In the genomic region with DNA sequence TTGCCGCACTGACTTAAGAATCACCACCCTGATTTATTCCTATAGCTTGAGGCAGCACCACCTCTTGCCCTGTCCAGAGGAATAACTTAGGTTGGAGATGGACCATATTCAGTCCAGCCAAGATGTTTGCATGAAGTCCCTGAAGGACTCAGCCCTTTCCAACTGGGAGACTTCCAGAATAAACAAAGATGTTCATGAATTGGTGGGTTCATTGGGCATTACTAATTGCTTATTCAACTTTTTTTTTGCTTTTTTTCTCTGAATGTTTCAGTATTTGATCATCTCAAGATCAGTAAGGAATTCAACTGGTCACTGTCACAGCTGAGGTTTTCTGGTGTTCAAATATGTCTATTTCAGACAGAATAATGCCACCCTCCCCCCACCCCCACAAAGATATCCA, we compare ENCODE assay signal across 21 cellular contexts.
DNase-seq lines count a peak whose midpoint lies in the region; ATAC-seq, FAIRE-seq and TF ChIP-seq lines count a peak whose summit lies in the region.
"Had no signal": no experiment of that assay in that cellular context is flagged by ENCODE, and none has a peak within 500 bp of the region (broad histone marks: within the 10 kb centered on the region; RNA-seq: fewer than 3 reads in every experiment).

No MANE protein-coding gene starts in this region.

- CTCF ChIA-PET in IMR-90 (lab: Yijun Ruan, JAX): no interaction called here

- DNase-seq in AG20443 (ENCODE audit: low spot score) (peak; percentile 39), IMR-90 (peak; percentile 84), brain microvascular endothelial cell (peak; percentile 76), hepatic stellate cell (ENCODE audit: low spot score) (peak; percentile 26), pancreas (no peak), NCI-H1417 (lab: John Stamatoyannopoulos, UW) (no peak)
- DNase-seq in T-helper 2 cell treated with Interferon-gamma antibody and Interleukin-4, amounts not matched to agents 5 μg/mL and 100 μg/mL, for 36 hours (ENCODE audit: low spot score): no peak
- DNase-seq: activated CD4-positive, alpha-beta T cell treated with anti-CD3 and anti-CD28 coated beads for 1 hour; activated CD8-positive, alpha-beta memory T cell treated with anti-CD3 and anti-CD28 coated beads for 24 hours; activated T-cell treated with anti-CD3 and anti-CD28 coated beads, Interleukin-2, amount 50 U/mL, for 72 hours; CD8-positive, alpha-beta memory T cell; DMS79 treated with DMSO at 0.1 percent for 48 hours; right cardiac atrium; stimulated activated naive B cell treated with anti-CD40 and anti-IgM and Interleukin-4, amounts not matched to agents 10 μg/mL and 1 μg/mL and 100 μg/mL, for 72 hours; tibial artery had no signal

- TF ChIP-seq RAD21 in IMR-90 (IDR thresholded peaks at IDR 0.05; ENCODE audit: low read length): peak; percentile 1; the same call in 1 of the 2 replicates

- BruUV-seq in IMR-90 (replicated peaks; lab: Mats Ljungman, UMichigan): no TSS peak

- dilution Hi-C loops in IMR-90 (cut with HindIII; ENCODE audit: low sequenced_read_pairs, unreplicated experiment): no loop called here

- no peaks in the 10 kb centered on the region for H4K20me1 ChIP-seq in IMR-90 (ENCODE audit: insufficient read depth, low read length)

- H2AK9ac ChIP-seq in IMR-90 (replicated peaks; ENCODE audit: low read depth, low read length, poor library complexity): no peak overlapping the region

- H3K27ac ChIP-seq in IMR-90 (ENCODE audit: insufficient read depth, low read length): no peak overlapping the region; the same call in 1 of the 2 replicates
- H3K27ac ChIP-seq in brain microvascular endothelial cell: peak overlapping the region; percentile 73
- no peak overlapping the region for H3K27ac ChIP-seq in pancreas
- H3K27ac ChIP-seq: tibial artery had no signal

- H3K36me3 ChIP-seq in IMR-90 (ENCODE audit: control insufficient read depth, insufficient read depth, low read length): no peaks in the 10 kb centered on the region
- no peaks in the 10 kb centered on the region for H3K36me3 ChIP-seq in brain microvascular endothelial cell (replicated peaks)
- H3K36me3 ChIP-seq in pancreas: no peaks in the 10 kb centered on the region
- H3K36me3 ChIP-seq: tibial artery had no signal

- in situ Hi-C loops in IMR-90 (cut with MboI; ENCODE audit: low sequenced_read_pairs) (no loop called here), brain microvascular endothelial cell (cut with HindIII; ENCODE audit: low pct_ligation_motif_present, low sequenced_read_pairs) (no loop called here)

- FAIRE-seq in pancreas (lab: Jason Lieb, UNC): no peak
- FAIRE-seq: bronchial epithelial cell, GM18507 had no signal

- no peak overlapping the region for H3K9ac ChIP-seq in IMR-90 (ENCODE audit: low read depth, low read length)

- H2BK20ac ChIP-seq in IMR-90 (ENCODE audit: low read depth, low read length): peak overlapping the region; percentile 95; the same call in 1 of the 2 replicates

- no peak overlapping the region for H3K4me2 ChIP-seq in IMR-90 (ENCODE audit: low read depth, low read length)
- H3K4me2 ChIP-seq: GM23338 had no signal

- peaks cover 3% of the 10 kb centered on the region for H3K27me3 Mint-ChIP-seq in T-helper 2 cell treated with Interferon-gamma antibody and Interleukin-4, amounts not matched to agents 5 μg/mL and 100 μg/mL, for 36 hours (ENCODE audit: low read depth)
- H3K27me3 Mint-ChIP-seq: stimulated activated naive B cell treated with anti-CD40 and anti-IgM and Interleukin-4, amounts not matched to agents 10 μg/mL and 1 μg/mL and 100 μg/mL, for 72 hours had no signal

- intact Hi-C loops in IMR-90 (cut with micrococcal nuclease) (loop anchor here (10.0 kb wide), 1 partner anchor 391 kb away; no protein-coding TSS in a partner anchor), pancreas (cut with DNase I) (no loop called here)

- H3K4me1 ChIP-seq in IMR-90 (ENCODE audit: control insufficient read depth, insufficient read depth, low read length) (peaks cover 20% of the 10 kb centered on the region), pancreas (no peaks in the 10 kb centered on the region)
- H3K4me1 ChIP-seq: tibial artery had no signal

- no peak for TF ChIP-seq POLR2A in IMR-90 (IDR thresholded peaks at IDR 0.05; ENCODE audit: low read depth, low read length)

- no peaks in the 10 kb centered on the region for H3K36me3 Mint-ChIP-seq in T-helper 2 cell treated with Interferon-gamma antibody and Interleukin-4, amounts not matched to agents 5 μg/mL and 100 μg/mL, for 36 hours (ENCODE audit: low read depth)
- H3K36me3 Mint-ChIP-seq: activated naive CD4-positive, alpha-beta T cell treated with anti-CD3 and anti-CD28 coated beads, Interleukin-2, amount 50 U/mL, for 72 hours; CD8-positive, alpha-beta memory T cell; stimulated activated naive B cell treated with anti-CD40 and anti-IgM and Interleukin-4, amounts not matched to agents 10 μg/mL and 1 μg/mL and 100 μg/mL, for 72 hours had no signal

- no peak overlapping the region for H3K18ac ChIP-seq in IMR-90 (ENCODE audit: low read depth, low read length)

- no peak overlapping the region for H3K56ac ChIP-seq in IMR-90 (ENCODE audit: extremely low read depth, insufficient read depth, low read length)

- peak overlapping the region in 1 of 2 experiments; percentile 84; a peak in 2 of 4 replicates for H4K8ac ChIP-seq in IMR-90 (ENCODE audit: low read depth in 2 of 2, low read length in 2 of 2)

- TF ChIP-seq CTCF in IMR-90 (conservative IDR thresholded peaks at IDR 0.05; ENCODE audit: low read depth, low read length): no peak
- no peak for TF ChIP-seq CTCF in brain microvascular endothelial cell (IDR thresholded peaks at IDR 0.05; ENCODE audit: low read depth, low read length, missing control alignments)
- TF ChIP-seq CTCF in pancreas (IDR thresholded peaks at IDR 0.05): no peak

- H3K4me3 Mint-ChIP-seq in T-helper 2 cell treated with Interferon-gamma antibody and Interleukin-4, amounts not matched to agents 5 μg/mL and 100 μg/mL, for 36 hours: no peak overlapping the region
- H3K4me3 Mint-ChIP-seq: activated T-cell treated with anti-CD3 and anti-CD28 coated beads, Interleukin-2, amount 50 U/mL, for 72 hours; CD8-positive, alpha-beta memory T cell; GM23338; stimulated activated naive B cell treated with anti-CD40 and anti-IgM and Interleukin-4, amounts not matched to agents 10 μg/mL and 1 μg/mL and 100 μg/mL, for 72 hours had no signal

- peak overlapping the region; percentile 86; the same call in 1 of the 2 replicates for H3K4ac ChIP-seq in IMR-90 (ENCODE audit: low read depth, low read length)

- WGBS in IMR-90 (ENCODE audit: extremely low coverage in 2 of 2, insufficient read length in 1 of 2), 2 experiments: no CpG with 5 or more reads among the region's 1 CpG
- 93 to 100% methylated on average over 1 of the region's 1 CpG for WGBS in pancreas, 2 donors

- POLR2A ChIA-PET in IMR-90 (lab: Charles Lee; ENCODE audit: unreplicated experiment): no interaction called here

- peak overlapping the region; percentile 86 for H2AK5ac ChIP-seq in IMR-90 (ENCODE audit: low read depth, low read length)

- H3K9me3 Mint-ChIP-seq in T-helper 2 cell treated with Interferon-gamma antibody and Interleukin-4, amounts not matched to agents 5 μg/mL and 100 μg/mL, for 36 hours: no peaks in the 10 kb centered on the region

- H3K9me1 ChIP-seq in IMR-90 (ENCODE audit: insufficient read depth, low read length): peaks cover 14% of the 10 kb centered on the region

- ATAC-seq in IMR-90 (ENCODE audit: low read depth): peak; percentile 53
- ATAC-seq in pancreas: no peak
- ATAC-seq in GM18909 (IDR thresholded peaks at IDR 0.05; ENCODE audit: poor library complexity, unreplicated experiment): no peak
- ATAC-seq: activated naive CD4-positive, alpha-beta T cell treated with anti-CD3 and anti-CD28 coated beads, Interleukin-2, amount 50 U/mL, for 72 hours; activated T-cell treated with anti-CD3 and anti-CD28 coated beads, Interleukin-2, amount 50 U/mL, for 72 hours; GM23338; Panc1; right cardiac atrium; stimulated activated naive B cell treated with anti-CD40 and anti-IgM and Interleukin-4, amounts not matched to agents 10 μg/mL and 1 μg/mL and 100 μg/mL, for 72 hours had no signal

- peaks cover 3% of the 10 kb centered on the region; the same call in 1 of the 2 replicates for H3K9me3 ChIP-seq in IMR-90 (ENCODE audit: control insufficient read depth, insufficient read depth, low read length)
- no peaks in the 10 kb centered on the region for H3K9me3 ChIP-seq in pancreas

- H3K23ac ChIP-seq in IMR-90 (ENCODE audit: low read depth, low read length): no peak overlapping the region

- H3K79me1 ChIP-seq in IMR-90 (ENCODE audit: low read depth in 1 of 2, low read length in 2 of 2): no peaks in the 10 kb centered on the region

- no peak overlapping the region for H3K27ac Mint-ChIP-seq in T-helper 2 cell treated with Interferon-gamma antibody and Interleukin-4, amounts not matched to agents 5 μg/mL and 100 μg/mL, for 36 hours
- H3K27ac Mint-ChIP-seq: activated naive CD4-positive, alpha-beta T cell treated with anti-CD3 and anti-CD28 coated beads, Interleukin-2, amount 50 U/mL, for 72 hours; activated T-cell treated with anti-CD3 and anti-CD28 coated beads, Interleukin-2, amount 50 U/mL, for 72 hours; CD8-positive, alpha-beta memory T cell; GM23338; stimulated activated naive B cell treated with anti-CD40 and anti-IgM and Interleukin-4, amounts not matched to agents 10 μg/mL and 1 μg/mL and 100 μg/mL, for 72 hours had no signal

- peak overlapping the region; percentile 92 for H2BK120ac ChIP-seq in IMR-90 (ENCODE audit: low read depth, low read length)

- H3K14ac ChIP-seq in IMR-90 (replicated peaks; ENCODE audit: low read depth, low read length): peak overlapping the region; percentile 49; the same call in 1 of the 2 replicates

- no peak overlapping the region for H2AFZ ChIP-seq in IMR-90 (replicated peaks; ENCODE audit: low read length, poor library complexity)
- H2AFZ ChIP-seq: GM23338 had no signal

- H4K91ac ChIP-seq in IMR-90 (ENCODE audit: insufficient read depth, low read depth, low read length): no peak overlapping the region

- H3K4me1 Mint-ChIP-seq in T-helper 2 cell treated with Interferon-gamma antibody and Interleukin-4, amounts not matched to agents 5 μg/mL and 100 μg/mL, for 36 hours (ENCODE audit: low read depth): no peaks in the 10 kb centered on the region
- H3K4me1 Mint-ChIP-seq: CD8-positive, alpha-beta memory T cell; stimulated activated naive B cell treated with anti-CD40 and anti-IgM and Interleukin-4, amounts not matched to agents 10 μg/mL and 1 μg/mL and 100 μg/mL, for 72 hours had no signal

- H3K4me3 ChIP-seq in IMR-90 (ENCODE audit: insufficient read depth, low read depth, low read length) (no peak overlapping the region), brain microvascular endothelial cell (ENCODE audit: low read depth, low read length) (no peak overlapping the region), pancreas (no peak overlapping the region)
- H3K4me3 ChIP-seq: GM23338, tibial artery had no signal

- no peak overlapping the region for H4K5ac ChIP-seq in IMR-90 (ENCODE audit: low read depth, low read length)

- no peak overlapping the region for H2BK5ac ChIP-seq in IMR-90 (ENCODE audit: low read depth, low read length, poor library complexity, severe bottlenecking)

- peak overlapping the region; percentile 12; the same call in 2 of the 3 replicates for H2BK15ac ChIP-seq in IMR-90 (ENCODE audit: low read depth, low read length)

- H3K27me3 ChIP-seq in IMR-90 (ENCODE audit: control insufficient read depth, insufficient read depth, low read length): no peaks in the 10 kb centered on the region
- no peaks in the 10 kb centered on the region for H3K27me3 ChIP-seq in brain microvascular endothelial cell (replicated peaks)
- no peaks in the 10 kb centered on the region for H3K27me3 ChIP-seq in pancreas
- H3K27me3 ChIP-seq: tibial artery had no signal

Comparison
In these comparisons a context has a peak if more than half of its experiments do, and no peak if none do; other contexts are left out.
1. DNase-seq: peak in AG20443 (single experiment), IMR-90 (single experiment), brain microvascular endothelial cell (single experiment) and hepatic stellate cell (single experiment); none in T-helper 2 cell treated with Interferon-gamma antibody and Interleukin-4, amounts not matched to agents 5 μg/mL and 100 μg/mL, for 36 hours (single experiment), pancreas (0 of 6) and NCI-H1417 (0 of 3).